In the genomic region with DNA sequence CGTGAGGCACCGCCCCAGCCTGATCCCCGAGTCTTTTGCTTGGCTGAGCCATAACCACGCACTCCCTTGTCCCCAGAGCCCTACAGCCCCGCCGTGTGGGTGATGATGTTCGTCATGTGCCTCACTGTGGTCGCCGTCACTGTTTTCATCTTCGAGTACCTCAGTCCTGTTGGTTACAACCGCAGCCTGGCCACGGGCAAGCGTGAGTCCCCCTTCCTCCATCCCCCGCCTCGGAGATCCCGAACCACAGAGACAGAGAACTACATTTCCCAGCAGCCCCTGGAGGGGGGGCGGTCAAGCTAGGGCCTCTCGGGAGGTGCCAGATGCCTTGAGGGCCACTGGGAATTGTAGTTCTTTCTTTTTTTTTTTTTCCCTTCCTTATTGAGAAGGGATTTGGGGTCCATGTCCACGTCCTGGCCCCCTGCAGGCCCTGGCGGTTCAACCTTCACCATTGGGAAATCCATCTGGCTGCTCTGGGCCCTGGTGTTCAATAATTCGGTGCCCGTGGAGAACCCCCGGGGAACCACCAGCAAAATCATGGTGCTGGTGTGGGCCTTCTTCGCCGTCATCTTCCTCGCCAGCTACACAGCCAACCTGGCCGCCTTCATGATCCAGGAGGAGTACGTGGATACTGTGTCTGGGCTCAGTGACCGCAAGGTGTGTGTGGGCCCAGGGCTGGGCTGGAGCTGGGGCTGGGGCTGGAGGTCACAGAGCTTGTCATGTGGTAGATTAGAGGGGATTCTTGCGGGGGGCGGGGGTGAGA, we compare ENCODE assay signal across 9 cellular contexts. TPM values are rescaled to one million over a fixed set of nuclear protein-coding genes. Genes with fewer than 3 reads are reported as not detected.
A peak's percentile ranks its signal among the peaks of the same experiment; 100 is the strongest.
DNase-seq lines count a peak whose midpoint lies in the region; ATAC-seq and TF ChIP-seq lines count a peak whose summit lies in the region.
"Had no signal": no experiment of that assay in that cellular context is flagged by ENCODE, and none has a peak within 500 bp of the region (broad histone marks: within the 10 kb centered on the region; RNA-seq: fewer than 3 reads in every experiment).

No MANE protein-coding gene starts in this region.

- H3K4me2 ChIP-seq in MM.1S (ENCODE audit: low read depth, low read length), result peak overlapping the region; percentile 62

- DNase-seq in Right ventricle myocardium superior, result peak; percentile 67
- no peak for DNase-seq in cardiac septum (ENCODE audit: low spot score)
- peak; percentile 79 for DNase-seq in MM.1S
- DNase-seq in activated CD8-positive, alpha-beta memory T cell treated with anti-CD3 and anti-CD28 coated beads for 24 hours, result peak; percentile 87
- peak; percentile 37 for DNase-seq in fibroblast of mammary gland (ENCODE audit: low read depth)
- peak; percentile 87 for DNase-seq in spleen

- H3K4me3 ChIP-seq in MM.1S (ENCODE audit: low read length) (peak overlapping the region; percentile 48), fibroblast of mammary gland (ENCODE audit: control insufficient read depth, low read depth, low read length) (no peak overlapping the region), spleen (peak overlapping the region in 3 of 8 donors; percentile 12 to 62 (median 21))
- H3K4me3 ChIP-seq: body of pancreas had no signal

- H3K27me3 ChIP-seq in MM.1S (replicated peaks; ENCODE audit: insufficient read depth, low read length) (peaks cover 9% of the 10 kb centered on the region), spleen (replicated peaks in 1 of 7) (peaks cover 0 to 35% (median 15%) of the 10 kb centered on the region in 7 donors)
- H3K27me3 ChIP-seq: body of pancreas had no signal

- H3K9me3 ChIP-seq in MM.1S (replicated peaks; ENCODE audit: insufficient read depth, low read length) (no peaks in the 10 kb centered on the region), spleen (no peaks in the 10 kb centered on the region)
- H3K9me3 ChIP-seq: body of pancreas had no signal

- TF ChIP-seq CTCF in MM.1S (IDR thresholded peaks at IDR 0.05; ENCODE audit: low read length) (no peak), fibroblast of mammary gland (conservative IDR thresholded peaks at IDR 0.05; ENCODE audit: control insufficient read depth, insufficient read depth, low read depth, low read length) (no peak), spleen (IDR thresholded peaks at IDR 0.05 in 8 of 11, conservative IDR thresholded peaks at IDR 0.05 in 3 of 11) (no peak)

- H3K4me1 ChIP-seq in MM.1S (ENCODE audit: low read length) (peaks cover 12% of the 10 kb centered on the region), spleen (peaks cover 0 to 31% (median 18%) of the 10 kb centered on the region in 6 donors)

- H4K20me1 ChIP-seq in MM.1S (ENCODE audit: insufficient read depth, low read length), result no peaks in the 10 kb centered on the region

- peak overlapping the region; percentile 33; the same call in 1 of the 2 replicates for H3K9ac ChIP-seq in MM.1S (ENCODE audit: low read length)

- H3K27ac ChIP-seq in MM.1S (ENCODE audit: low read length) (peak overlapping the region; percentile 31; the same call in 1 of the 2 replicates), spleen (no peak overlapping the region)
- H3K27ac ChIP-seq: body of pancreas had no signal

- H3F3A ChIP-seq in MM.1S (ENCODE audit: insufficient read depth, low read length), result peaks cover 17% of the 10 kb centered on the region

- H2AFZ ChIP-seq in MM.1S (ENCODE audit: low read length), result peak overlapping the region; percentile 74

- H3K36me3 ChIP-seq in MM.1S (replicated peaks; ENCODE audit: insufficient read depth, low read length) (no peaks in the 10 kb centered on the region), spleen (no peaks in the 10 kb centered on the region)

- no peak for TF ChIP-seq POLR2A in spleen (IDR thresholded peaks at IDR 0.05)

- H3K79me2 ChIP-seq in MM.1S (ENCODE audit: low read length), result no peaks in the 10 kb centered on the region

- intact Hi-C loops in Right ventricle myocardium superior (cut with DNase I), result no loop called here
- intact Hi-C loops in cardiac septum (cut with DNase I), result no loop called here
- intact Hi-C loops in spleen (cut with DNase I; ENCODE audit: low total_unique reads), result no loop called here

- ATAC-seq in Right ventricle myocardium superior (ENCODE audit: poor library complexity) (peak; percentile 29), HG03460 (IDR thresholded peaks at IDR 0.05; ENCODE audit: unreplicated experiment) (no peak), HG02759 (IDR thresholded peaks at IDR 0.05; ENCODE audit: unreplicated experiment) (no peak)
- ATAC-seq: body of pancreas had no signal

- H3K9me2 ChIP-seq in MM.1S (replicated peaks; ENCODE audit: insufficient read depth, low read length), result no peaks in the 10 kb centered on the region

- 46 to 58% (median 51%) methylated on average over 25 to 31 of the region's 31 CpGs for WGBS in spleen, 5 donors

RNA-seq across cellular contexts. Expression of gene GRIN2D, which starts 25.9 kb away (rescaled TPM):
- total RNA-seq in Right ventricle myocardium superior (0.54 TPM), cardiac septum (0.70 TPM), spleen (1 to 10 TPM in 1 of 7 donors, under 1 TPM in 6; 0.28 to 1.2 (median 0.77) TPM)
- under 1 TPM; 0.07 to 0.10 (median 0.09) TPM for polyA plus RNA-seq in spleen

RNA-seq across cellular contexts. Expression of gene GRWD1, which starts 26.4 kb away (rescaled TPM):
- total RNA-seq in Right ventricle myocardium superior (16.9 TPM), cardiac septum (17.5 TPM), spleen (10 to 100 TPM; 24.3 to 34.5 (median 26.0) TPM)
- polyA plus RNA-seq in spleen, result 10 to 100 TPM in 1 of 3 donors, 1 to 10 TPM in 2; 5.5 to 14.7 (median 9.5) TPM

RNA-seq across cellular contexts. Expression of gene KDELR1, which starts 28.0 kb away (rescaled TPM):
- total RNA-seq in Right ventricle myocardium superior, result 69.5 TPM
- total RNA-seq in cardiac septum, result 70.1 TPM
- 10 to 100 TPM; 61.7 to 95.9 (median 76.2) TPM for total RNA-seq in spleen
- 10 to 100 TPM; 36.2 to 55.9 (median 45.0) TPM for polyA plus RNA-seq in spleen

RNA-seq across cellular contexts. Expression of gene KCNJ14, which starts 36.0 kb away (rescaled TPM):
- total RNA-seq in Right ventricle myocardium superior, result 0.24 TPM
- total RNA-seq in cardiac septum, result 0.32 TPM
- total RNA-seq in spleen, result 1 to 10 TPM in 2 of 7 donors, under 1 TPM in 5; 0.43 to 1.4 (median 0.93) TPM
- under 1 TPM; 0.26 to 0.61 (median 0.38) TPM for polyA plus RNA-seq in spleen

RNA-seq across cellular contexts. Expression of gene CYTH2, which starts 49.8 kb away (rescaled TPM):
- total RNA-seq in Right ventricle myocardium superior (29.8 TPM), cardiac septum (46.4 TPM), spleen (10 to 100 TPM; 31.4 to 66.4 (median 48.2) TPM)
- polyA plus RNA-seq in spleen, result 10 to 100 TPM; 22.6 to 44.1 (median 24.6) TPM
